8 cellular contexts compared by ENCODE assay signal in the genomic region with DNA sequence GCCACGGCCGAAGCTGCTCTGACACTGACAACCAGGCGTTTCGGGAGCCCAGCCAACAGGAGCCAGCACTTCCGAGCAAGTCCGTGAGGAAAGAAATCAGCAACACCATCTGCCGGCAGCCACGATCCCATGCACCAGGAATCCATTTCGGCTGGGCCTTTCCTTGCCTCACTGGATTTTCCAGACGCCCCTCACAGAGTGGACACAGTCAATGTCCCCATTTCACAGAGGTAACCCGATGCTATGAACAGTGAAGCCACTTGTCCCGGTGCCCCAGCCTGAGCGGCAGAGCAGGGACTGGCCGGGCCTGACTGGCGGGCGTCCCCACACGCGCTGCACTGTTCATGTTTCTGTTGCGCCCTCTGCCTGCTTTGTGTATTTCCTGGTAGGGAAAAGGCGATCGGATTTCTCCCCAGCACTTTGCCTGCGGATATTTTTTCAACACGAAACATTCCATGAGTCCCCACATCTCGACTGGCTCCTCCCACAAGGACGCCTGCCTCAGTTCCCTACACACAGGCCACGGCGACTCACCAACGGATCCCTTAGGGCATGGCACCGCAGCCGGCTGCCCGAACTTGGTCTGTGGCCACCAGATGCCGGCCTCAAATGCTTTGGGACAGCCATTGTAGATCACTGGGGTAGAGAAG. TPM values are rescaled to one million over a fixed set of nuclear protein-coding genes. Genes with fewer than 3 reads are reported as not detected.
DNase-seq lines count a peak whose midpoint lies in the region; TF ChIP-seq lines count a peak whose summit lies in the region.

No MANE protein-coding gene starts in this region.

- 74 to 88% (median 78%) methylated on average over 32 of the region's 32 CpGs for WGBS in spleen, 5 donors

- H3K27ac ChIP-seq in spleen, result no peak overlapping the region

- no peaks in the 10 kb centered on the region for H3K27me3 ChIP-seq in spleen (replicated peaks in 1 of 7)

- no peak for TF ChIP-seq POLR2A in spleen (IDR thresholded peaks at IDR 0.05)

- intact Hi-C loops in spleen (cut with DNase I; ENCODE audit: low total_unique reads), result no loop called here

- H3K36me3 ChIP-seq in spleen, result peaks cover 0 to 6% (median 0%) of the 10 kb centered on the region in 6 donors

- H3K9me3 ChIP-seq in spleen, result no peaks in the 10 kb centered on the region

- no peak for TF ChIP-seq CTCF in spleen (IDR thresholded peaks at IDR 0.05 in 8 of 11, conservative IDR thresholded peaks at IDR 0.05 in 3 of 11)

- no peaks in the 10 kb centered on the region for H3K4me1 ChIP-seq in spleen

- DNase-seq in GM03348 (ENCODE audit: low spot score), result peak; percentile 83
- peak; percentile 75 for DNase-seq in SHP77 treated with DMSO at 0.1 percent for 48 hours (lab: John Stamatoyannopoulos, UW)
- DNase-seq in globus pallidus (ENCODE audit: low spot score), result peak; percentile 13
- DNase-seq in pulmonary artery endothelial cell (ENCODE audit: low read depth, low spot score), result peak; percentile 22
- DNase-seq in activated gamma-delta T cell (lab: John Stamatoyannopoulos, UW), result no peak
- no peak for DNase-seq in HUDEP-2 (lab: John Stamatoyannopoulos, UW; ENCODE audit: unreplicated experiment in 76 of 76)
- DNase-seq in spleen, result no peak
- no peak for DNase-seq in GM19240 (ENCODE audit: insufficient read length, low spot score)

- H3K4me3 ChIP-seq in spleen, result no peak overlapping the region

RNA-seq across cellular contexts. Expression of a gene that starts 55.3 kb away (rescaled TPM):
- total RNA-seq in pulmonary artery endothelial cell, result 28.4 and 37.5 TPM in 2 replicates
- total RNA-seq in spleen, result 10 to 100 TPM; 43.1 to 59.6 (median 49.8) TPM
- polyA plus RNA-seq in spleen, result 10 to 100 TPM; 23.7 to 32.4 (median 25.0) TPM

Comparison
In these comparisons a context has a peak if more than half of its experiments do, and no peak if none do; other contexts are left out.
1. DNase-seq: peak in GM03348 (single experiment), SHP77 treated with DMSO at 0.1 percent for 48 hours (single experiment), globus pallidus (single experiment) and pulmonary artery endothelial cell (single experiment); none in activated gamma-delta T cell (single experiment), HUDEP-2 (0 of 76), spleen (single experiment) and GM19240 (single experiment).